Comparison of ENCODE assay signal across 7 cellular contexts in the genomic region with DNA sequence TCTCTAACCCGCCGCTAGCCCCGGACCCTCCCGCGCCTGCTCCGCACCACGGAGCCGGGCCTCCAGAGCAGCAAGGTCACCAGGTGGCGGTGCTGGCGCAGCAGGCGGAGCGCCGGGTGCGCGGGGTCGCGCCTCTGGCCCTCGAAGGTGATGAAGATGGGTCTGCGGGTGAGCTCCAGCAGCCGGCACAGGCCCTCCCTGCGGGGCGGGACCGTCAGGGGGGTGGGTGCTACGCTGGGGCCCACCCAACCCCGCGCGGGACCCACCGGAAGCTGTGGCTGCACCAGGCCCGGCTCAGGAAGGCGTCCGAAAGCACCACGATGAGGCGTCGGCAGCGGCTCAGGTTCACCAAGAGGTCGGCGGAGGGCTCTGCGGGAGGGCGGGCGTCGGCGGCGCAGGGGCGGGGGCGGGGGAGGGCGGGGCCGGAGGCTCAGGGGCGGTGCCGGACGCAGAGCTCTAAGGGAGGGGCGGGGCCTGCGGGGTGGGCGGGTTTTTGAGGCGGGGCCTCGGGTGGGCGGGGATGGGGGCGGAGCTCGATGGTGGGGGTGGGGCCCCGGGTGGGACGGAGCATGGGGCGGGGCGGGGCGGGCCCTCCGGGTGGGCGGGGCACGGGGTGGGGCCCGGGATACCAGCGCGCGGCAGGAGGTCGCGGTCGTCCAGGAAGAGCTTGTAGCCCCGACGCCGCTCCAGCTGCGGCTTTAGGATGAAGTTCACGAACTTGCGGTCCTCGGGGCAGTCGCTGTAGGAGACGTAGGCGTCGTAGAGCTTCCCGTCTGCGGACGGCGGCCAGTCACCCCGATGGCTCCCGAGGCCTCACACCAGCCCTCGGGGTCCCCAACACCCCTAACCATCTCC. TPM values are rescaled to one million over a fixed set of nuclear protein-coding genes. Genes with fewer than 3 reads are reported as not detected.
DNase-seq lines count a peak whose midpoint lies in the region; ATAC-seq and TF ChIP-seq lines count a peak whose summit lies in the region.

No MANE protein-coding gene starts in this region.

- DNase-seq in PC-9 (peak; percentile 49 to 60), activated T-helper 1 cell treated with Interleukin-2 at 50 U/mL for 16 hours (ENCODE audit: low read depth) (peak; percentile 89), fibroblast of the conjunctiva (ENCODE audit: low read depth) (peak; percentile 53), neuronal stem cell (ENCODE audit: low spot score) (peak; percentile 72), suprapubic skin (ENCODE audit: low spot score in 2 of 2) (peak in 1 of 2 donors; percentile 91)

- no peak overlapping the region for H2AFZ ChIP-seq in PC-9
- H2AFZ ChIP-seq in neuronal stem cell (ENCODE audit: low read length) = peak overlapping the region; percentile 67

- no peak overlapping the region for H4K91ac ChIP-seq in neuronal stem cell (ENCODE audit: low read depth, low read length, poor library complexity)

- H3K4me3 ChIP-seq in PC-9 = no peak overlapping the region; the same call in 1 of the 2 replicates
- H3K4me3 ChIP-seq in neuronal stem cell (ENCODE audit: low read length in 2 of 2) = peak overlapping the region in 1 of 2 donors; percentile 82
- H3K4me3 ChIP-seq in suprapubic skin = peak overlapping the region; percentile 67

- H3K23ac ChIP-seq in neuronal stem cell (ENCODE audit: low read depth, low read length, poor library complexity) = peak overlapping the region; percentile 96

- CTCF ChIA-PET in PC-9 (lab: Charles Lee) = interaction anchor here (1.0 kb wide), 2 partner anchors 41 to 43 kb away, joined by 4 to 8 read pairs; no protein-coding TSS in a partner anchor

- ATAC-seq in GM18867 (IDR thresholded peaks at IDR 0.05; ENCODE audit: unreplicated experiment) (peak; percentile 77), HG03095 (IDR thresholded peaks at IDR 0.05; ENCODE audit: unreplicated experiment) (peak; percentile 61)

- H3K27me3 ChIP-seq in PC-9 (ENCODE audit: insufficient read depth, low read depth) (no peaks in the 10 kb centered on the region), neuronal stem cell (ENCODE audit: control insufficient read depth in 3 of 3, insufficient read depth in 3 of 3, low read depth in 1 of 3, low read length in 3 of 3) (peaks cover 0 to 21% (median 4%) of the 10 kb centered on the region in 3 experiments), suprapubic skin (no peaks in the 10 kb centered on the region)

- no peaks in the 10 kb centered on the region for H3K9me2 ChIP-seq in PC-9 (ENCODE audit: insufficient read depth)

- TF ChIP-seq EP300 in suprapubic skin (IDR thresholded peaks at IDR 0.05) = no peak

- H3F3A ChIP-seq in PC-9 (ENCODE audit: insufficient read depth, low read depth) = 0 out of 2 replicates have a peak, but pooled peaks cover 3% of the 10 kb centered on the region

- peak overlapping the region; percentile 43 for H2BK15ac ChIP-seq in neuronal stem cell (ENCODE audit: low read length)

- H3K36me3 ChIP-seq in PC-9 (ENCODE audit: low read depth) = no peaks in the 10 kb centered on the region
- no peaks in the 10 kb centered on the region for H3K36me3 ChIP-seq in neuronal stem cell (replicated peaks in 1 of 2; ENCODE audit: control insufficient read depth in 2 of 2, insufficient read depth in 2 of 2, low read length in 2 of 2)
- H3K36me3 ChIP-seq in suprapubic skin = peaks cover 19% of the 10 kb centered on the region

- BruUV-seq in PC-9 (replicated peaks; lab: Mats Ljungman, UMichigan) = no TSS peak

- peak overlapping the region; percentile 48 for H2BK5ac ChIP-seq in neuronal stem cell (ENCODE audit: low read length)

- peak overlapping the region; percentile 95 for H3K18ac ChIP-seq in neuronal stem cell (ENCODE audit: low read length)

- no peaks in the 10 kb centered on the region for H3K79me2 ChIP-seq in PC-9 (ENCODE audit: low read depth)

- POLR2A ChIA-PET in PC-9 (lab: Charles Lee; ENCODE audit: unreplicated experiment) = interaction anchor here (0.5 to 0.9 kb wide), 6 partner anchors 13 to 505 kb away, joined by 4 to 10 read pairs (median 6); a partner anchor contains a TSS

- H3K9me3 ChIP-seq in PC-9 (ENCODE audit: insufficient read depth, low read depth) (no peaks in the 10 kb centered on the region), neuronal stem cell (replicated peaks in 1 of 2; ENCODE audit: control insufficient read depth in 2 of 2, insufficient read depth in 1 of 2, low read depth in 1 of 2, low read length in 2 of 2) (peaks cover 0 to 2% of the 10 kb centered on the region in 2 donors), suprapubic skin (no peaks in the 10 kb centered on the region)

- intact Hi-C loops in PC-9 (cut with micrococcal nuclease; ENCODE audit: unreplicated experiment) = no loop called here

- H2AK5ac ChIP-seq in neuronal stem cell (ENCODE audit: low read depth, low read length) = peak overlapping the region; percentile 92

- peaks cover 2% of the 10 kb centered on the region for H3K79me1 ChIP-seq in neuronal stem cell (ENCODE audit: low read depth, low read length)

- H3K4me1 ChIP-seq in PC-9 (replicated peaks; ENCODE audit: insufficient read depth) (no peaks in the 10 kb centered on the region), neuronal stem cell (ENCODE audit: control insufficient read depth in 2 of 2, insufficient read depth in 1 of 2, low read depth in 1 of 2, low read length in 2 of 2) (peaks cover 0 to 3% of the 10 kb centered on the region in 2 donors), suprapubic skin (peaks cover 37% of the 10 kb centered on the region)

- H3K27ac ChIP-seq in PC-9 (no peak overlapping the region), neuronal stem cell (replicated peaks; ENCODE audit: low read length) (no peak overlapping the region), suprapubic skin (peak overlapping the region; percentile 70)

- H2BK120ac ChIP-seq in neuronal stem cell (ENCODE audit: low read depth, low read length) = peak overlapping the region; percentile 67

- WGBS in neuronal stem cell (ENCODE audit: extremely low coverage in 2 of 2, insufficient read length in 2 of 2, insufficient replicate concordance in 1 of 2), 2 donors = no CpG with 5 or more reads among the region's 91 CpGs
- 0% methylated on average over 8 of the region's 91 CpGs for WGBS in suprapubic skin

- H2BK12ac ChIP-seq in neuronal stem cell (ENCODE audit: low read length) = peak overlapping the region; percentile 82

- H3K4ac ChIP-seq in neuronal stem cell (ENCODE audit: low read length) = no peak overlapping the region

- H3K9ac ChIP-seq in neuronal stem cell (ENCODE audit: low read depth, low read length, poor library complexity) = peak overlapping the region; percentile 50

- no peaks in the 10 kb centered on the region for H4K20me1 ChIP-seq in PC-9 (ENCODE audit: insufficient read depth)

- TF ChIP-seq CTCF in PC-9 (conservative IDR thresholded peaks at IDR 0.05) = no peak
- no peak for TF ChIP-seq CTCF in suprapubic skin (IDR thresholded peaks at IDR 0.05)

- H4K8ac ChIP-seq in neuronal stem cell (ENCODE audit: low read depth, low read length) = no peak overlapping the region

- no peak for TF ChIP-seq POLR2A in suprapubic skin (IDR thresholded peaks at IDR 0.05)

- H3K4me2 ChIP-seq in PC-9 (peak overlapping the region; percentile 53), neuronal stem cell (ENCODE audit: insufficient read depth, low read length, poor library complexity, severe bottlenecking) (peak overlapping the region; percentile 80)

- H3K14ac ChIP-seq in neuronal stem cell (ENCODE audit: low read length) = peak overlapping the region; percentile 84

RNA-seq across cellular contexts. Expression of a gene that starts 7.8 kb away (rescaled TPM):
- total RNA-seq in PC-9 (2021) (78.9 and 98.3 TPM in 2 replicates), suprapubic skin (10 to 100 TPM; 14.2 to 26.0 (median 16.5) TPM)
- 15.1 TPM for polyA plus RNA-seq in neuronal stem cell (2013, experiment 1 of 2)
- 13.4 TPM for polyA plus RNA-seq in neuronal stem cell (2013, experiment 2 of 2)

RNA-seq across cellular contexts. Expression of a gene that starts 13.0 kb away (rescaled TPM):
- total RNA-seq in PC-9 (2021) (83.7 and 109 TPM in 2 replicates), suprapubic skin (100 to 1,000 TPM; 318 to 486 (median 428) TPM)
- 0.40 TPM for polyA plus RNA-seq in neuronal stem cell (2013, experiment 1 of 2)
- 0.40 TPM for polyA plus RNA-seq in neuronal stem cell (2013, experiment 2 of 2)

RNA-seq across cellular contexts. Expression of a gene that starts 34.8 kb away (rescaled TPM):
- total RNA-seq in PC-9 (2021) (18.1 and 27.6 TPM in 2 replicates), suprapubic skin (100 to 1,000 TPM in 2 of 4 donors, 10 to 100 TPM in 2; 76.8 to 166 (median 103) TPM)
- polyA plus RNA-seq in neuronal stem cell (2013, experiment 1 of 2) = 2.8 TPM
- 1.9 TPM for polyA plus RNA-seq in neuronal stem cell (2013, experiment 2 of 2)

RNA-seq across cellular contexts. Expression of a gene that starts 37.7 kb away (rescaled TPM):
- total RNA-seq in PC-9 (2021) = 4.7 and 6.1 TPM in 2 replicates
- 87.0 TPM for polyA plus RNA-seq in neuronal stem cell (2013, experiment 1 of 2)
- 87.3 TPM for polyA plus RNA-seq in neuronal stem cell (2013, experiment 2 of 2)
- total RNA-seq in suprapubic skin = 1 to 10 TPM; 1.2 to 3.0 (median 1.6) TPM

RNA-seq across cellular contexts. Expression of a gene that starts 43.1 kb away (rescaled TPM):
- total RNA-seq in PC-9 (2021) = 32.5 and 38.8 TPM in 2 replicates
- 27.4 TPM for polyA plus RNA-seq in neuronal stem cell (2013, experiment 1 of 2)
- polyA plus RNA-seq in neuronal stem cell (2013, experiment 2 of 2) = 26.0 TPM
- total RNA-seq in suprapubic skin = 10 to 100 TPM; 22.3 to 31.0 (median 25.3) TPM
